Comparison of ENCODE assay signal across 8 cellular contexts in the genomic region with DNA sequence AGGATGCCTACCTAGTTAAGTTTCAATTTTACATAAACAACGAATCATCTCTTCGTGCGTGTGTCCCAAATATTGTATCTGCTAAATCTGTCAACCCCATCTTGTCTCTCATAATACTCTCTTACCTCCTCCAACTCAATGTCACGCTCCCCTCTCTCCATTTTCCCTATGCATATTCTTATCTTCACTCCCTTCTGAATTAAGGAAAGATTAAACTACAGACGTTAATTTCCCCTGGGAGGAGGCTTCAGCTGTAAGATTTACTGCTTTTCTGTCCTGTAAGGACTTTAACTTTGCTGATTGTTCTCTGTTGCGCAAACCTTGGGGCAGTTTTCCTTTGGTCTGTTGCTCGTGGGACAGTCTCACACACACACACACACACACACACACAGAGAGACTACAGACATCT. TPM values are rescaled to one million over a fixed set of nuclear protein-coding genes. Genes with fewer than 3 reads are reported as not detected.
DNase-seq lines count a peak whose midpoint lies in the region; TF ChIP-seq lines count a peak whose summit lies in the region.

No MANE protein-coding gene starts in this region.

- intact Hi-C loops in OCI-LY7 (cut with micrococcal nuclease; ENCODE audit: unreplicated experiment) (loop anchor here (10.0 kb wide), 1 partner anchor 118 kb away; the partner anchor contains the start of gene UPRT), uterus (cut with DNase I; ENCODE audit: low total_unique reads) (no loop called here)

- CTCF ChIA-PET in OCI-LY7 (lab: Charles Lee; ENCODE audit: unreplicated experiment), result no interaction called here

- no peaks in the 10 kb centered on the region for H3K9me3 ChIP-seq in OCI-LY7 (ENCODE audit: low read length)
- H3K9me3 ChIP-seq in mesodermal cell (ENCODE audit: control insufficient read depth, low read length), result no peaks in the 10 kb centered on the region
- no peaks in the 10 kb centered on the region for H3K9me3 ChIP-seq in uterus

- no peak for TF ChIP-seq POLR2A in uterus (IDR thresholded peaks at IDR 0.05)

- peaks cover 8% of the 10 kb centered on the region for H3K79me2 ChIP-seq in ACC112 (ENCODE audit: control insufficient read depth, insufficient read depth, low read length, unreplicated experiment)
- peaks cover 34% of the 10 kb centered on the region; the same call in 1 of the 2 replicates for H3K79me2 ChIP-seq in OCI-LY7 (ENCODE audit: insufficient read depth, low read depth, low read length)

- TSS peak; percentile 83 for BruUV-seq in OCI-LY7 (replicated peaks; lab: Mats Ljungman, UMichigan)

- H3K27ac ChIP-seq in ACC112 (ENCODE audit: low read depth, low read length) (peak overlapping the region; percentile 49), OCI-LY7 (ENCODE audit: low read depth, low read length, poor library complexity, severe bottlenecking) (peak overlapping the region; percentile 71), mesodermal cell (ENCODE audit: low read depth, low read length, severe bottlenecking) (peak overlapping the region; percentile 77), uterus (peak overlapping the region; percentile 83 to 84)

- POLR2A ChIA-PET in OCI-LY7 (lab: Charles Lee), result interaction anchor here (0.7 to 1.6 kb wide), 3 partner anchors 9 to 471 kb away, joined by 3 read pairs; no protein-coding TSS in a partner anchor

- TF ChIP-seq CTCF in GM13976 (IDR thresholded peaks at IDR 0.05; ENCODE audit: borderline replicate concordance, control extremely low read depth, extremely low read depth, insufficient read depth, missing control alignments) (no peak), OCI-LY7 (conservative IDR thresholded peaks at IDR 0.05; ENCODE audit: low read length) (no peak), uterus (IDR thresholded peaks at IDR 0.05) (no peak)

- DNase-seq in GM13976 (ENCODE audit: low spot score) (peak; percentile 7), OCI-LY7 (ENCODE audit: low spot score) (no peak), dermis blood vessel endothelial cell (peak; percentile 34), uterus (peak in 1 of 2 donors; percentile 22), SIG-M5 treated with dmso at 0.1 percent for 504 hours (lab: John Stamatoyannopoulos, UW; ENCODE audit: unreplicated experiment) (no peak), middle frontal gyrus (ENCODE audit: extremely low spot score, low spot score) (no peak)

- peaks cover 3% of the 10 kb centered on the region for H3K4me1 ChIP-seq in ACC112 (ENCODE audit: control insufficient read depth, insufficient read depth, low read length, unreplicated experiment)
- peaks cover 11% of the 10 kb centered on the region for H3K4me1 ChIP-seq in OCI-LY7 (ENCODE audit: insufficient read depth, low read length, poor library complexity, severe bottlenecking)
- H3K4me1 ChIP-seq in mesodermal cell (ENCODE audit: control insufficient read depth, insufficient read depth, low read length, poor library complexity, severe bottlenecking), result peaks cover 7% of the 10 kb centered on the region
- H3K4me1 ChIP-seq in uterus, result no peaks in the 10 kb centered on the region

- 77% methylated on average over 3 of the region's 7 CpGs; no CpG with 5 or more reads in 1 of the 2 experiments for WGBS in mesodermal cell (ENCODE audit: insufficient coverage in 2 of 2), 2 experiments

- peak overlapping the region; percentile 83 for H3K4me3 ChIP-seq in ACC112 (ENCODE audit: low read depth, low read length)
- peak overlapping the region; percentile 86 for H3K4me3 ChIP-seq in OCI-LY7 (ENCODE audit: low read depth, low read length, poor library complexity, severe bottlenecking)
- peak overlapping the region; percentile 53 for H3K4me3 ChIP-seq in mesodermal cell (ENCODE audit: extremely low read depth, insufficient read depth, low read length, poor library complexity, severe bottlenecking)
- peak overlapping the region; percentile 52 to 54 for H3K4me3 ChIP-seq in uterus

- H3K4me2 ChIP-seq in OCI-LY7 (ENCODE audit: low read length), result peak overlapping the region; percentile 88

- H2AFZ ChIP-seq in ACC112 (ENCODE audit: low read length, unreplicated experiment), result peak overlapping the region; percentile 65
- peak overlapping the region; percentile 100 for H2AFZ ChIP-seq in OCI-LY7 (ENCODE audit: low read length)

- no peaks in the 10 kb centered on the region for H3K27me3 ChIP-seq in ACC112 (ENCODE audit: insufficient read depth, low read length)
- no peaks in the 10 kb centered on the region for H3K27me3 ChIP-seq in uterus

- H3K36me3 ChIP-seq in ACC112 (ENCODE audit: insufficient read depth, low read length) (no peaks in the 10 kb centered on the region), OCI-LY7 (ENCODE audit: insufficient read depth, low read length) (no peaks in the 10 kb centered on the region), mesodermal cell (ENCODE audit: control insufficient read depth, insufficient read depth, low read length) (no peaks in the 10 kb centered on the region), uterus (no peaks in the 10 kb centered on the region)

- H3K9me2 ChIP-seq in OCI-LY7 (ENCODE audit: insufficient read depth, low read length), result no peaks in the 10 kb centered on the region

- H4K20me1 ChIP-seq in OCI-LY7 (ENCODE audit: insufficient read depth, low read length), result no peaks in the 10 kb centered on the region

- in situ Hi-C loops in GM13976 (cut with MboI; ENCODE audit: low sequenced_read_pairs, unreplicated experiment), result no loop called here

RNA-seq across cellular contexts. Expression of gene ABCB7, which starts 0.5 kb away (rescaled TPM):
- 18.0 and 26.7 TPM in 2 replicates for total RNA-seq in OCI-LY7 (2014; rRNA removed; shearing (Covaris generic))
- 29.4 and 31.7 TPM in 2 replicates for total RNA-seq in OCI-LY7 (2022)
- total RNA-seq in dermis blood vessel endothelial cell, result 33.3 and 35.4 TPM in 2 replicates
- polyA plus RNA-seq in mesodermal cell (2013, experiment 1 of 2), result 28.2 TPM
- polyA plus RNA-seq in mesodermal cell (2013, experiment 2 of 2), result 26.8 TPM
- 100 to 1,000 TPM in 1 of 4 donors, 10 to 100 TPM in 2, 1 to 10 TPM in 1; 1.5 to 134 (median 37.1) TPM for total RNA-seq in uterus

Comparison
In these comparisons a context has a peak if more than half of its experiments do, and no peak if none do; other contexts are left out.
1. DNase-seq: peak in GM13976 (single experiment) and dermis blood vessel endothelial cell (single experiment); none in OCI-LY7 (single experiment), SIG-M5 treated with dmso at 0.1 percent for 504 hours (single experiment) and middle frontal gyrus (single experiment).
2. Peak in every context shown above with its lines, with median percentiles within 50 percentile points of each other: H3K27ac ChIP-seq and H3K4me3 ChIP-seq.